In genomic region chr6:70257874-70258273, GRCh38 we compare ENCODE assay signal across 33 cellular contexts. TPM values are rescaled to one million over a fixed set of nuclear protein-coding genes. Genes with fewer than 3 reads are reported as not detected.
"Had no signal": no experiment of that assay in that cellular context is flagged by ENCODE, and none has a peak within 500 bp of the region (broad histone marks: within the 10 kb centered on the region; RNA-seq: fewer than 3 reads in every experiment).

No MANE protein-coding gene starts in this region.

- H3K27ac ChIP-seq: adrenal gland, ascending aorta, WERI-Rb-1 had no signal

- H3K9me3 ChIP-seq: adrenal gland, ascending aorta had no signal

- H3K4me1 ChIP-seq: adrenal gland, ascending aorta had no signal

- H3K36me3 ChIP-seq: adrenal gland, ascending aorta, WERI-Rb-1 had no signal

- H3K27me3 ChIP-seq: adrenal gland, ascending aorta had no signal

- DNase-seq: activated CD4-positive, alpha-beta memory T cell treated with anti-CD3 and anti-CD28 coated beads, Interleukin-2, amount 10 ng/mL, durations not matched to agents 7 days and 5 days; activated CD4-positive, alpha-beta T cell treated with anti-CD3 and anti-CD28 coated beads for 1 hour; activated CD4-positive, alpha-beta T cell treated with anti-CD3 and anti-CD28 coated beads for 36 hours; activated CD4-positive, alpha-beta T cell treated with anti-CD3 and anti-CD28 coated beads for 48 hours; activated CD4-positive, alpha-beta T cell treated with anti-CD3 and anti-CD28 coated beads, Interleukin-2, amount 10 ng/mL, durations not matched to agents 7 days and 5 days; activated CD4-positive, alpha-beta T cell treated with anti-CD3 and anti-CD28 coated beads, Interleukin-2, amount 50 U/mL, for 48 hours; activated CD4-positive, CD25-positive, alpha-beta regulatory T cell; activated CD8-positive, alpha-beta memory T cell treated with anti-CD3 and anti-CD28 coated beads for 24 hours; activated CD8-positive, alpha-beta memory T cell treated with anti-CD3 and anti-CD28 coated beads, Interleukin-2, amount 10 ng/mL, durations not matched to agents 7 days and 5 days; activated CD8-positive, alpha-beta T cell treated with anti-CD3 and anti-CD28 coated beads, Interleukin-2, amount 10 ng/mL, durations not matched to agents 7 days and 5 days; activated effector memory CD4-positive, alpha-beta T cell treated with anti-CD3 and anti-CD28 coated beads, Interleukin-2, amount 50 U/mL, for 16 hours; activated gamma-delta T cell treated with Interleukin-2 at 50 U/mL for 16 hours; activated naive CD4-positive, alpha-beta T cell; activated naive CD4-positive, alpha-beta T cell treated with anti-CD3 and anti-CD28 coated beads for 36 hours; activated naive CD4-positive, alpha-beta T cell treated with anti-CD3 and anti-CD28 coated beads, Interleukin-2, amount 50 U/mL, for 16 hours; activated naive CD8-positive, alpha-beta T cell treated with anti-CD3 and anti-CD28 coated beads for 36 hours; activated T-cell treated with anti-CD3 and anti-CD28 coated beads for 4 hours; activated T-cell treated with anti-CD3 and anti-CD28 coated beads, Interleukin-2, amount 50 U/mL, for 1 hour; activated T-cell treated with anti-CD3 and anti-CD28 coated beads, Interleukin-2, amount 50 U/mL, for 4 hours; activated T-cell treated with anti-CD3 and anti-CD28 coated beads, Interleukin-2, amount 50 U/mL, for 72 hours; adrenal gland; amniotic stem cell; central memory CD4-positive, alpha-beta T cell; T-helper 1 cell; T-helper 2 cell; T-helper 9 cell; WERI-Rb-1 had no signal

- H3K4me3 ChIP-seq: adrenal gland, ascending aorta had no signal

- ATAC-seq: activated CD4-positive, alpha-beta T cell treated with anti-CD3 and anti-CD28 coated beads for 36 hours; activated CD4-positive, CD25-positive, alpha-beta regulatory T cell treated with anti-CD3 and anti-CD28 coated beads, Interleukin-2, amount 50 U/mL, for 24 hours; activated CD8-positive, alpha-beta memory T cell treated with anti-CD3 and anti-CD28 coated beads, Interleukin-2, amount 10 ng/mL, durations not matched to agents 7 days and 5 days; activated CD8-positive, alpha-beta T cell treated with anti-CD3 and anti-CD28 coated beads, Interleukin-2, amount 10 ng/mL, durations not matched to agents 7 days and 5 days; activated naive CD4-positive, alpha-beta T cell treated with anti-CD3 and anti-CD28 coated beads, Interleukin-2, amount 50 U/mL, for 72 hours; activated T-cell treated with anti-CD3 and anti-CD28 coated beads, Interleukin-2, amount 50 U/mL, for 4 hours; activated T-cell treated with anti-CD3 and anti-CD28 coated beads, Interleukin-2, amount 50 U/mL, for 72 hours; activated T-helper 17 cell treated with anti-CD3 and anti-CD28 coated beads, Interleukin-2, amount 50 U/mL, for 72 hours; WTC11 had no signal

RNA-seq across cellular contexts. Expression of gene COL9A1, which starts 45.0 kb away (rescaled TPM):
- total RNA-seq: activated CD4-positive, alpha-beta memory T cell treated with anti-CD3 and anti-CD28 coated beads, Interleukin-2, amount 10 ng/mL, durations not matched to agents 7 days and 5 days; activated CD4-positive, alpha-beta T cell treated with anti-CD3 and anti-CD28 coated beads for 36 hours; activated CD4-positive, alpha-beta T cell treated with anti-CD3 and anti-CD28 coated beads, Interleukin-2, amount 10 ng/mL, durations not matched to agents 7 days and 5 days; activated CD8-positive, alpha-beta memory T cell treated with anti-CD3 and anti-CD28 coated beads, Interleukin-2, amount 10 ng/mL, durations not matched to agents 7 days and 5 days; activated CD8-positive, alpha-beta T cell treated with anti-CD3 and anti-CD28 coated beads, Interleukin-2, amount 10 ng/mL, durations not matched to agents 7 days and 5 days; activated naive CD4-positive, alpha-beta T cell treated with anti-CD3 and anti-CD28 coated beads for 36 hours; activated naive CD4-positive, alpha-beta T cell treated with anti-CD3 and anti-CD28 coated beads, Interleukin-2, amount 50 U/mL, for 72 hours; activated naive CD8-positive, alpha-beta T cell treated with anti-CD3 and anti-CD28 coated beads for 36 hours; activated T-cell treated with anti-CD3 and anti-CD28 coated beads, Interleukin-2, amount 50 U/mL, for 4 hours; activated T-cell treated with anti-CD3 and anti-CD28 coated beads, Interleukin-2, amount 50 U/mL, for 72 hours; activated T-helper 1 cell treated with anti-CD3 and anti-CD28 coated beads, Interleukin-12 subunit alpha, Interleukin-12 subunit beta, Interleukin-2, Interleukin-4 antibody, amounts not matched to agents 30 ng/mL and 10 ng/mL and 1 ng/mL, durations not matched to agents 14 hours and 24 hours and 36 hours; adrenal gland had no signal
